8 cellular contexts compared by ENCODE assay signal in the genomic region with DNA sequence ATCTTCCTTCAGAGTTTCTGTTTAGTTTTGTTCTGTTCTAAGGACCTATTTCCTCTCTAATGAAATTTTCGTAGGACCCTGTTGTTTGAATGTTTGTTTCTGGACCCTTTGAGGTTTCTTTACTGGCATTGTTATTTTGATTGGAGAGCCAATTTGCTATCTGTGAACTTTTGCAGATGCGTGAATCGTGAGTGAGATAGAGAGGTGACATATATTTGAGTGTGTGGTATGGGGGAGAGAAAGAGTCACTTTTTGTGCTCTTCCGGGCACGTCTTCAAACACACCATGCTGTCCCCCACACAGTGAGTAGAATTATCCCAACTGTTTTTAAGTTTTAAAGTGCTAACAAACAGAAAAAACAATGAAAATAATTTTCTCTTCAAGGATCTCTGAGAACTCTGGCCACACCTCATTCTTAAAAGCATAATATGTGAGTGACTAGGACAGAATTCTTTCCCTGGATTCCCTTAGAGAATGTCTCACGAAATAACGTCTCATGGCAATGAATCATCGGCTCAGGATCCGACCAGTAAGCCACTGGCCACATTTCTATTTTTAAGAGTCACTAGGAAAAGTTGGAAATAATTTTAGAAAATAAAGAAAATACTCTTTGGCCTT.
DNase-seq lines count a peak whose midpoint lies in the region; ATAC-seq and TF ChIP-seq lines count a peak whose summit lies in the region.

No MANE protein-coding gene starts in this region.

- no peaks in the 10 kb centered on the region for H3K36me3 ChIP-seq in DOHH2 (ENCODE audit: control insufficient read depth, low read length)
- no peaks in the 10 kb centered on the region for H3K36me3 ChIP-seq in mammary epithelial cell (ENCODE audit: insufficient read depth, low read length)
- no peaks in the 10 kb centered on the region for H3K36me3 ChIP-seq in right lobe of liver
- no peaks in the 10 kb centered on the region for H3K36me3 ChIP-seq in thoracic aorta

- peaks cover 15% of the 10 kb centered on the region for H3F3A ChIP-seq in DOHH2 (ENCODE audit: control insufficient read depth, insufficient read depth)

- peak overlapping the region; percentile 99 for H3K9ac ChIP-seq in mammary epithelial cell (ENCODE audit: insufficient read depth, low read length)

- H3K4me1 ChIP-seq in DOHH2 (ENCODE audit: control insufficient read depth, low read length) (peaks cover 69% of the 10 kb centered on the region), mammary epithelial cell (ENCODE audit: insufficient read depth, low read length) (peaks cover 36% of the 10 kb centered on the region), right lobe of liver (peaks cover 0 to 28% (median 6%) of the 10 kb centered on the region in 4 donors), thoracic aorta (ENCODE audit: control insufficient read depth in 1 of 2, low read depth in 2 of 2) (peaks cover 14 to 31% of the 10 kb centered on the region in 2 donors)

- H3K9me2 ChIP-seq in DOHH2 (replicated peaks; ENCODE audit: control insufficient read depth, low read length): no peaks in the 10 kb centered on the region

- dilution Hi-C loops in mammary epithelial cell (cut with HindIII; ENCODE audit: low sequenced_read_pairs): loop anchor here (5.0 kb wide), 2 partner anchors 37 to 73 kb away; no protein-coding TSS in a partner anchor

- H3K4me3 ChIP-seq in DOHH2 (ENCODE audit: low read length) (peak overlapping the region; percentile 54), mammary epithelial cell (replicated peaks in 1 of 3; ENCODE audit: insufficient read depth in 1 of 3, low read depth in 2 of 3, low read length in 3 of 3) (peak overlapping the region; percentile 10 to 40 (median 35)), right lobe of liver (no peak overlapping the region), thoracic aorta (peak overlapping the region; percentile 74)

- no peaks in the 10 kb centered on the region for H3K27me3 ChIP-seq in DOHH2 (ENCODE audit: control insufficient read depth, low read length)
- no peaks in the 10 kb centered on the region for H3K27me3 ChIP-seq in mammary epithelial cell (ENCODE audit: insufficient read depth, low read length)
- no peaks in the 10 kb centered on the region for H3K27me3 ChIP-seq in right lobe of liver
- no peaks in the 10 kb centered on the region for H3K27me3 ChIP-seq in thoracic aorta (replicated peaks; ENCODE audit: insufficient read depth)

- DNase-seq in MV-4-11 (lab: John Stamatoyannopoulos, UW): peak; percentile 65
- DNase-seq in mammary epithelial cell: peak; percentile 90
- DNase-seq in right lobe of liver: peak in 1 of 3 donors; percentile 15
- DNase-seq in thoracic aorta (ENCODE audit: low spot score): peak; percentile 17
- no peak for DNase-seq in OCI-M2 (lab: John Stamatoyannopoulos, UW; ENCODE audit: unreplicated experiment)

- 3% methylated on average over 9 of the region's 9 CpGs for WGBS in mammary epithelial cell (ENCODE audit: low coverage, missing lambda C conversion rate)
- WGBS in right lobe of liver (ENCODE audit: insufficient coverage, low coverage, low lambda C conversion rate, missing lambda C conversion rate): 17% methylated on average over 9 of the region's 9 CpGs

- H3K79me2 ChIP-seq in DOHH2 (ENCODE audit: control insufficient read depth, low read length) (no peaks in the 10 kb centered on the region), mammary epithelial cell (ENCODE audit: insufficient read depth, low read length) (no peaks in the 10 kb centered on the region)

- in situ Hi-C loops in mammary epithelial cell (cut with MboI; ENCODE audit: low sequenced_read_pairs in 2 of 2): no loop called here

- ATAC-seq in right lobe of liver (peak; percentile 17 to 67 (median 23)), thoracic aorta (ENCODE audit: insufficient number of reproducible peaks, low FRiP score, low read depth) (peak; percentile 72), HG02938 (IDR thresholded peaks at IDR 0.05; ENCODE audit: unreplicated experiment) (no peak), HG03457 (IDR thresholded peaks at IDR 0.05; ENCODE audit: unreplicated experiment) (no peak)

- H3K9me3 ChIP-seq in DOHH2 (ENCODE audit: control insufficient read depth, insufficient read depth, low read length) (no peaks in the 10 kb centered on the region), mammary epithelial cell (replicated peaks; ENCODE audit: insufficient read depth, low read length) (no peaks in the 10 kb centered on the region), right lobe of liver (no peaks in the 10 kb centered on the region), thoracic aorta (no peaks in the 10 kb centered on the region)

- H3K27ac ChIP-seq in DOHH2 (ENCODE audit: low read depth, low read length): peak overlapping the region; percentile 84
- H3K27ac ChIP-seq in mammary epithelial cell (ENCODE audit: insufficient read depth, low read depth, low read length): peak overlapping the region; percentile 100
- H3K27ac ChIP-seq in right lobe of liver: peak overlapping the region; percentile 75 to 82 (median 81)
- peak overlapping the region; percentile 89 to 95 for H3K27ac ChIP-seq in thoracic aorta

- peak overlapping the region; percentile 69 for H3K4me2 ChIP-seq in DOHH2 (ENCODE audit: low read length)
- H3K4me2 ChIP-seq in mammary epithelial cell (ENCODE audit: insufficient read depth, low read depth, low read length): peak overlapping the region; percentile 76

- peak overlapping the region; percentile 57 for H2AFZ ChIP-seq in mammary epithelial cell (ENCODE audit: low read depth, low read length)

- intact Hi-C loops in mammary epithelial cell (cut with micrococcal nuclease) (loop anchor here (1.0 to 5.0 kb wide), 7 partner anchors 37 to 236 kb away; partner anchors contain the start of gene ZNF217), right lobe of liver (cut with DNase I) (no loop called here)

- H4K20me1 ChIP-seq in DOHH2 (ENCODE audit: control insufficient read depth, insufficient read depth, low read depth, low read length) (no peaks in the 10 kb centered on the region), mammary epithelial cell (ENCODE audit: insufficient read depth, low read length) (no peaks in the 10 kb centered on the region)

- CTCF ChIA-PET in mammary epithelial cell (lab: Charles Lee; ENCODE audit: low non-redundant PET): interaction anchor here (0.5 kb wide), 1 partner anchor 237 kb away, joined by 5 read pairs; no protein-coding TSS in a partner anchor

- TF ChIP-seq CTCF in DOHH2 (IDR thresholded peaks at IDR 0.05; ENCODE audit: low read depth, low read length, poor library complexity, severe bottlenecking) (no peak), mammary epithelial cell (conservative IDR thresholded peaks at IDR 0.05 in 1 of 2, IDR thresholded peaks at IDR 0.05 in 1 of 2; ENCODE audit: extremely low read depth in 1 of 2, insufficient read depth in 1 of 2, low read depth in 1 of 2, low read length in 2 of 2) (no peak), right lobe of liver (IDR thresholded peaks at IDR 0.05) (no peak), thoracic aorta (IDR thresholded peaks at IDR 0.05) (no peak)

- no peak for TF ChIP-seq POLR2A in right lobe of liver (IDR thresholded peaks at IDR 0.05)

- BruUV-seq in mammary epithelial cell (replicated peaks; lab: Mats Ljungman, UMichigan): TSS peak; percentile 92

Comparison
In these comparisons a context has a peak if more than half of its experiments do, and no peak if none do; other contexts are left out.
1. H3K4me3 ChIP-seq: peak in DOHH2 (single experiment), mammary epithelial cell (3 of 3) and thoracic aorta (single experiment); none in right lobe of liver (0 of 3).
2. ATAC-seq: peak in right lobe of liver (4 of 4) and thoracic aorta (single experiment); none in HG02938 (single experiment) and HG03457 (single experiment).
3. Peak in every context shown above with its lines, with median percentiles within 50 percentile points of each other: H3K27ac ChIP-seq.